In genomic region chrX:86002076-86002896, GRCh38 we compare ENCODE assay signal across 1 cellular context.
TF ChIP-seq lines count a peak whose summit lies in the region.

No MANE protein-coding gene starts in this region.

TF ChIP-seq in K562, 482 proteins besides CTCF, POLR2A, EP300 and RAD21 (continued from another document):
- TF ChIP-seq TEAD4 (IDR thresholded peaks at IDR 0.05; ENCODE audit: low read length) = no peak
- no peak for TF ChIP-seq TEAD4 (CRISPR knock-in tag; IDR thresholded peaks at IDR 0.05; ENCODE audit: borderline replicate concordance)
- TF ChIP-seq ZC3H11A (IDR thresholded peaks at IDR 0.05; ENCODE audit: low read depth, low read length) = no peak
- TF ChIP-seq, protein P1, sequence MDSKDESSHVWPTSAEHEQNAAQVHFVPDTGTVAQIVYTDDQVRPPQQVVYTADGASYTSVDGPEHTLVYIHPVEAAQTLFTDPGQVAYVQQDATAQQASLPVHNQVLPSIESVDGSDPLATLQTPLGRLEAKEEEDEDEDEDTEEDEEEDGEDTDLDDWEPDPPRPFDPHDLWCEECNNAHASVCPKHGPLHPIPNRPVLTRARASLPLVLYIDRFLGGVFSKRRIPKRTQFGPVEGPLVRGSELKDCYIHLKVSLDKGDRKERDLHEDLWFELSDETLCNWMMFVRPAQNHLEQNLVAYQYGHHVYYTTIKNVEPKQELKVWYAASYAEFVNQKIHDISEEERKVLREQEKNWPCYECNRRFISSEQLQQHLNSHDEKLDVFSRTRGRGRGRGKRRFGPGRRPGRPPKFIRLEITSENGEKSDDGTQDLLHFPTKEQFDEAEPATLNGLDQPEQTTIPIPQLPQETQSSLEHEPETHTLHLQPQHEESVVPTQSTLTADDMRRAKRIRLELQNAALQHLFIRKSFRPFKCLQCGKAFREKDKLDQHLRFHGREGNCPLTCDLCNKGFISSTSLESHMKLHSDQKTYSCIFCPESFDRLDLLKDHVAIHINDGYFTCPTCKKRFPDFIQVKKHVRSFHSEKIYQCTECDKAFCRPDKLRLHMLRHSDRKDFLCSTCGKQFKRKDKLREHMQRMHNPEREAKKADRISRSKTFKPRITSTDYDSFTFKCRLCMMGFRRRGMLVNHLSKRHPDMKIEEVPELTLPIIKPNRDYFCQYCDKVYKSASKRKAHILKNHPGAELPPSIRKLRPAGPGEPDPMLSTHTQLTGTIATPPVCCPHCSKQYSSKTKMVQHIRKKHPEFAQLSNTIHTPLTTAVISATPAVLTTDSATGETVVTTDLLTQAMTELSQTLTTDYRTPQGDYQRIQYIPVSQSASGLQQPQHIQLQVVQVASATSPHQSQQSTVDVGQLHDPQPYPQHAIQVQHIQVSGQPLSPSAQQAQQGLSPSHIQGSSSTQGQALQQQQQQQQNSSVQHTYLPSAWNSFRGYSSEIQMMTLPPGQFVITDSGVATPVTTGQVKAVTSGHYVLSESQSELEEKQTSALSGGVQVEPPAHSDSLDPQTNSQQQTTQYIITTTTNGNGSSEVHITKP (IDR thresholded peaks at IDR 0.05; ENCODE audit: partially characterized antibody) = peak; percentile 86
- no peak for TF ChIP-seq SREBF1 (IDR thresholded peaks at IDR 0.05; ENCODE audit: borderline replicate concordance, low read depth, low read length)
- TF ChIP-seq FOXK2 (conservative IDR thresholded peaks at IDR 0.05 in 1 of 2, IDR thresholded peaks at IDR 0.05 in 1 of 2; ENCODE audit: low read depth in 2 of 2) = peak; percentile 69 to 73; a peak in 2 of 4 replicates
- TF ChIP-seq RFX5 (IDR thresholded peaks at IDR 0.05; ENCODE audit: low read depth, low read length) = no peak
- no peak for TF ChIP-seq HCFC1 (IDR thresholded peaks at IDR 0.05; ENCODE audit: low read depth, low read length)
- TF ChIP-seq ZNF239 (CRISPR knock-in tag; IDR thresholded peaks at IDR 0.05) = no peak
- no peak for TF ChIP-seq POLR2AphosphoS2 (IDR thresholded peaks at IDR 0.05; ENCODE audit: low read length)
- TF ChIP-seq NFRKB (IDR thresholded peaks at IDR 0.05; ENCODE audit: low read depth) = peak; percentile 61; the same call in 1 of the 2 replicates
- TF ChIP-seq PHTF2 (CRISPR knock-in tag; IDR thresholded peaks at IDR 0.05) = no peak
- TF ChIP-seq BRF2 (IDR thresholded peaks at IDR 0.05; ENCODE audit: borderline replicate concordance, insufficient read depth, insufficient read length) = no peak
- TF ChIP-seq EP400 (IDR thresholded peaks at IDR 0.05) = peak; percentile 32; the same call in 1 of the 2 replicates
- peak in 2 of 3 experiments; percentile 12 to 78 for TF ChIP-seq YY1 (IDR thresholded peaks at IDR 0.05; ENCODE audit: borderline replicate concordance in 1 of 3, control insufficient read depth in 1 of 3, extremely low read depth in 1 of 3, insufficient read depth in 3 of 3, insufficient read length in 1 of 3, insufficient replicate concordance in 2 of 3, low read depth in 1 of 3, low read length in 2 of 3)
- peak; percentile 32 to 70; a peak in 2 of 4 replicates for TF ChIP-seq MNT (conservative IDR thresholded peaks at IDR 0.05)
- TF ChIP-seq PHF8 (IDR thresholded peaks at IDR 0.05; ENCODE audit: borderline replicate concordance, low read length) = peak; percentile 12; the same call in 1 of the 2 replicates
- 0 out of 2 replicates have a peak, but pooled peaks have one; percentile 12 for TF ChIP-seq L3MBTL2 (IDR thresholded peaks at IDR 0.05)
- peak; percentile 51 for TF ChIP-seq ZFX (CRISPR knock-in tag; IDR thresholded peaks at IDR 0.05)
- 0 out of 4 replicates have a peak, but pooled peaks of 1 of the 2 experiments have one; percentile 50 for TF ChIP-seq FOXA3 (CRISPR knock-in tag; conservative IDR thresholded peaks at IDR 0.05 in 1 of 2, IDR thresholded peaks at IDR 0.05 in 1 of 2)
